Comparison of ENCODE assay signal across 23 cellular contexts in genomic region chr2:204306667-204307066, GRCh38.
"Had no signal": no experiment of that assay in that cellular context is flagged by ENCODE, and none has a peak within 500 bp of the region (broad histone marks: within the 10 kb centered on the region; RNA-seq: fewer than 3 reads in every experiment).

No MANE protein-coding gene starts in this region.

- H3K9me3 ChIP-seq: SK-N-SH had no signal

- H3K27ac ChIP-seq: HL-60, KMS-11 had no signal

- DNase-seq: Kasumi-1, MM.1S, NCI-H1092 treated with DMSO at 0.1 percent for 48 hours, NCI-H1436, NCI-H187, NCI-H2029, NCI-H2081 treated with DMSO at 0.1 percent for 48 hours, NCI-H2171, NCI-H226, NCI-H446, NCI-H510A, NCI-H524 treated with DMSO at 0.1 percent for 48 hours, NCI-H69, NCI-H774, Right ventricle myocardium superior, RPMI8226, SIG-M5, SK-N-SH, SW 1271 had no signal

- H3K4me2 ChIP-seq: KMS-11, SK-N-SH had no signal

- FAIRE-seq: HTR-8/SVneo, RCC 7860 had no signal
